11 cellular contexts compared by ENCODE assay signal in the genomic region with DNA sequence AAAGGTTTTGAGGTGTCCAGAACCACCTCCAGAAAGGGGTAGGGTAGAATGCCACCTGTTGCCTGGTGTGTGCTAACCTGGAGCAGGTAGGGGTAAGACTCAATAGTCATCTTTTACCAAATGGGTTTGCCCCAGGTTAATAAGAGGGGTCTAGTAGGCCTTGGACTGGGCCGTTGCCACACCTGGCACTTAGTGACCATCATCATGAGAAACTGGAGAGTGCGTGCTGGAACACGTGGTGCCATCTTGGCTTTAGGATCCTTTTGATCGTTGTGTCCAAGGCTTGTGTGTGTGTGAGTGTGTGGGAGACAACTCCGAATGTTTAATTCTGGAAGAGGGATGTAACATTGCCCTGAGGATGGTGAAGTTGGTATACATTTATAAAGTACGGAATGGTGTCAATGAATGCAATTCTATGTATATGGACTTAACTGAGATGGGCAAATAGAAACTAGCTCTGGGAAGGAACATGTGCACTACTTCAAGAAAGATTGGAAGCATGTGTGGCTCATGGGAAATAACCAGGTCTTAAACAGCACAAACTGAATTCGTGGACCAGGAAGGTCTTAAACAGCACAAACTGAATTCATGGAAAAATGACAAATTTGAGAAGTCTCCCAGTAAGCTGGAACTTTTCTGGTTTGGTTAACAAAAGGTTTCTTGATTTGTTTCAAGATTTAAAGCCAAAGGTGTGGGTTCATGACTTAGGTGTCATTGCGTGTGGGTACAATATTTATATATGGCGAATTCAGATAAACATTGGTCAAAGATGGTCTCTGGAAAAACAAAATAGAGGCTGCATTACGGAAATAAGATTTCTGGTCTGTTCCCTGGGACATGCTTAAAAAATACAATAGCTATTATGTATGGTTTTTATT. TPM values are rescaled to one million over a fixed set of nuclear protein-coding genes. Genes with fewer than 3 reads are reported as not detected.
A peak's percentile ranks its signal among the peaks of the same experiment; 100 is the strongest.
DNase-seq lines count a peak whose midpoint lies in the region; ATAC-seq and TF ChIP-seq lines count a peak whose summit lies in the region.
"Had no signal": no experiment of that assay in that cellular context is flagged by ENCODE, and none has a peak within 500 bp of the region (broad histone marks: within the 10 kb centered on the region; RNA-seq: fewer than 3 reads in every experiment).

No MANE protein-coding gene starts in this region.

- H3K9me3 Mint-ChIP-seq in CD8-positive, alpha-beta T cell: no peaks in the 10 kb centered on the region
- H3K9me3 Mint-ChIP-seq in HFFc6: no peaks in the 10 kb centered on the region
- no peaks in the 10 kb centered on the region for H3K9me3 Mint-ChIP-seq in effector memory CD8-positive, alpha-beta T cell

- no peak for ATAC-seq in CD8-positive, alpha-beta T cell
- ATAC-seq in effector memory CD8-positive, alpha-beta T cell (replicated peaks): no peak
- no peak for ATAC-seq in omental fat pad (ENCODE audit: low FRiP score)
- ATAC-seq: heart left ventricle, left lung had no signal

- peaks cover 98% of the 10 kb centered on the region for H3K36me3 Mint-ChIP-seq in CD8-positive, alpha-beta T cell
- peaks cover 96% of the 10 kb centered on the region for H3K36me3 Mint-ChIP-seq in HFFc6 (ENCODE audit: low read depth)
- H3K36me3 Mint-ChIP-seq in effector memory CD8-positive, alpha-beta T cell (ENCODE audit: insufficient read depth): peaks cover 100% of the 10 kb centered on the region

- H3K9me3 ChIP-seq in CD8-positive, alpha-beta T cell (ENCODE audit: low read length): no peaks in the 10 kb centered on the region
- H3K9me3 ChIP-seq in left ventricle myocardium inferior (replicated peaks): no peaks in the 10 kb centered on the region
- H3K9me3 ChIP-seq: heart left ventricle, left lung, MG63, ovary had no signal

- no peaks in the 10 kb centered on the region for H3K27me3 ChIP-seq in CD8-positive, alpha-beta T cell (ENCODE audit: insufficient read depth, low read length)
- no peaks in the 10 kb centered on the region for H3K27me3 ChIP-seq in left ventricle myocardium inferior (ENCODE audit: low read depth)
- H3K27me3 ChIP-seq: heart left ventricle, left lung, MG63, ovary had no signal

- no peaks in the 10 kb centered on the region for H3K27me3 Mint-ChIP-seq in CD8-positive, alpha-beta T cell (ENCODE audit: low read depth)
- peaks cover 25% of the 10 kb centered on the region for H3K27me3 Mint-ChIP-seq in HFFc6 (ENCODE audit: insufficient read depth)
- no peaks in the 10 kb centered on the region for H3K27me3 Mint-ChIP-seq in effector memory CD8-positive, alpha-beta T cell

- no peak overlapping the region for H3K4me3 ChIP-seq in CD8-positive, alpha-beta T cell (ENCODE audit: low read depth, low read length)
- H3K4me3 ChIP-seq in left ventricle myocardium inferior: no peak overlapping the region
- H3K4me3 ChIP-seq: heart left ventricle, left lung, MG63, ovary had no signal

- peak overlapping the region; percentile 37 for H3K27ac Mint-ChIP-seq in CD8-positive, alpha-beta T cell
- peak overlapping the region; percentile 19 for H3K27ac Mint-ChIP-seq in HFFc6
- H3K27ac Mint-ChIP-seq in effector memory CD8-positive, alpha-beta T cell: peak overlapping the region; percentile 86 to 88

- peaks cover 93% of the 10 kb centered on the region for H3K36me3 ChIP-seq in CD8-positive, alpha-beta T cell (ENCODE audit: insufficient read depth, low read length)
- peaks cover 100% of the 10 kb centered on the region for H3K36me3 ChIP-seq in left ventricle myocardium inferior
- H3K36me3 ChIP-seq: ovary had no signal

- POLR2A ChIA-PET in CD8-positive, alpha-beta T cell (lab: Charles Lee): interaction anchor here (0.9 to 1.6 kb wide), 4 partner anchors 10 to 255 kb away, joined by 3 to 8 read pairs (median 4); a partner anchor contains a TSS

- CTCF ChIA-PET in CD8-positive, alpha-beta T cell (lab: Charles Lee): interaction anchor here (1.1 to 1.9 kb wide), 2 partner anchors 14 to 45 kb away, joined by 4 to 7 read pairs; no protein-coding TSS in a partner anchor

- peaks cover 87% of the 10 kb centered on the region for H3K4me1 Mint-ChIP-seq in CD8-positive, alpha-beta T cell (ENCODE audit: low read depth)
- peaks cover 63% of the 10 kb centered on the region for H3K4me1 Mint-ChIP-seq in HFFc6 (ENCODE audit: low read depth)
- peaks cover 75 to 95% of the 10 kb centered on the region in 2 donors for H3K4me1 Mint-ChIP-seq in effector memory CD8-positive, alpha-beta T cell (ENCODE audit: low read depth in 2 of 2)

- peak overlapping the region; percentile 2 for H3K4me3 Mint-ChIP-seq in CD8-positive, alpha-beta T cell
- H3K4me3 Mint-ChIP-seq in HFFc6: peak overlapping the region; percentile 1; the same call in 1 of the 2 replicates
- H3K4me3 Mint-ChIP-seq in effector memory CD8-positive, alpha-beta T cell: peak overlapping the region; percentile 65

- H3K27ac ChIP-seq in CD8-positive, alpha-beta T cell (ENCODE audit: low read depth, low read length): no peak overlapping the region
- H3K27ac ChIP-seq in left ventricle myocardium inferior (replicated peaks): no peak overlapping the region
- H3K27ac ChIP-seq: ovary had no signal

- peaks cover 75% of the 10 kb centered on the region for H3K4me1 ChIP-seq in CD8-positive, alpha-beta T cell (ENCODE audit: insufficient read depth, low read length)
- H3K4me1 ChIP-seq in left ventricle myocardium inferior: peaks cover 51% of the 10 kb centered on the region

- DNase-seq in CD8-positive, alpha-beta T cell: no peak
- no peak for DNase-seq in HFFc6
- no peak for DNase-seq in effector memory CD8-positive, alpha-beta T cell
- no peak for DNase-seq in left ventricle myocardium inferior
- DNase-seq in head of caudate nucleus: no peak
- DNase-seq in omental fat pad (ENCODE audit: low spot score): no peak
- DNase-seq: activated CD4-positive, alpha-beta T cell treated with anti-CD3 and anti-CD28 coated beads, Interleukin-2, amount 50 U/mL, for 4 hours; heart left ventricle; left lung; MG63; ovary had no signal

- intact Hi-C loops in CD8-positive, alpha-beta T cell (cut with DNase I, micrococcal nuclease): loop anchor here (10.0 kb wide), 3 partner anchors 148 to 518 kb away; no protein-coding TSS in a partner anchor
- intact Hi-C loops in left ventricle myocardium inferior (cut with micrococcal nuclease) (no loop called here), head of caudate nucleus (cut with DNase I) (loop anchor here (10.0 kb wide), 1 partner anchor 258 kb away; a partner anchor contains a TSS)

- TF ChIP-seq CTCF in CD8-positive, alpha-beta T cell (IDR thresholded peaks at IDR 0.05): no peak
- TF ChIP-seq CTCF in HFFc6 (IDR thresholded peaks at IDR 0.05) (no peak), left ventricle myocardium inferior (IDR thresholded peaks at IDR 0.05; ENCODE audit: borderline replicate concordance) (no peak), omental fat pad (IDR thresholded peaks at IDR 0.05) (no peak)

RNA-seq across cellular contexts. Expression of a gene that starts 7.2 kb away (rescaled TPM):
- total RNA-seq in CD8-positive, alpha-beta T cell: 100 to 1,000 TPM; 734 to 742 TPM
- total RNA-seq in HFFc6 (2021; fragmentation: NEBNext Ultra II Directional; extraction: Animal tissue kit (Norgen Biotek cat#: 25700)): 100 to 1,000 TPM; 275 to 504 (median 422) TPM
- total RNA-seq in left ventricle myocardium inferior (96.9 TPM), omental fat pad (100 to 1,000 TPM in 2 of 4 donors, 10 to 100 TPM in 2; 65.0 to 162 (median 116) TPM)

RNA-seq across cellular contexts. Expression of a gene that starts 15.4 kb away (rescaled TPM):
- 1 to 10 TPM; 6.4 to 6.6 TPM for total RNA-seq in CD8-positive, alpha-beta T cell
- total RNA-seq in HFFc6 (2021; fragmentation: NEBNext Ultra II Directional; extraction: Animal tissue kit (Norgen Biotek cat#: 25700)): 10 to 100 TPM; 13.0 to 23.1 (median 22.5) TPM
- total RNA-seq in left ventricle myocardium inferior: 5.3 TPM
- 10 to 100 TPM; 25.4 to 50.2 (median 37.8) TPM for total RNA-seq in omental fat pad

RNA-seq across cellular contexts. Expression of a gene that starts 26.8 kb away (rescaled TPM):
- total RNA-seq in CD8-positive, alpha-beta T cell: under 1 TPM; 0.05 to 0.22 TPM
- under 1 TPM in 1 of 6 experiments, not detected in 5; 0.05 TPM for total RNA-seq in HFFc6 (2021; fragmentation: NEBNext Ultra II Directional; extraction: Animal tissue kit (Norgen Biotek cat#: 25700))
- total RNA-seq in left ventricle myocardium inferior (0.91 TPM), omental fat pad (under 1 TPM in 1 of 4 donors, not detected in 3; 0.28 TPM)

RNA-seq across cellular contexts. Expression of a gene that starts 29.8 kb away (rescaled TPM):
- not detected for total RNA-seq in CD8-positive, alpha-beta T cell
- total RNA-seq in HFFc6 (2021; fragmentation: NEBNext Ultra II Directional; extraction: Animal tissue kit (Norgen Biotek cat#: 25700)): not detected
- total RNA-seq in left ventricle myocardium inferior (not detected), omental fat pad (not detected)
- total RNA-seq: heart left ventricle, left lung, ovary had no signal

RNA-seq across cellular contexts. Expression of a gene that starts 37.3 kb away (rescaled TPM):
- total RNA-seq in CD8-positive, alpha-beta T cell: under 1 TPM; 0.56 to 0.87 TPM
- total RNA-seq in HFFc6 (2021; fragmentation: NEBNext Ultra II Directional; extraction: Animal tissue kit (Norgen Biotek cat#: 25700)): under 1 TPM in 4 of 6 experiments, not detected in 2; 0.38 to 0.60 (median 0.47) TPM
- 1.4 TPM for total RNA-seq in left ventricle myocardium inferior
- 1 to 10 TPM; 4.1 to 8.8 (median 6.8) TPM for total RNA-seq in omental fat pad

Comparison
In these comparisons a context has a peak if more than half of its experiments do, and no peak if none do; other contexts are left out.
1. H3K27ac Mint-ChIP-seq: peak in every context shown above with its lines; median percentile 87 in effector memory CD8-positive, alpha-beta T cell; 37 in CD8-positive, alpha-beta T cell; 19 in HFFc6.
2. H3K4me3 Mint-ChIP-seq: peak in every context shown above with its lines; median percentile 65 in effector memory CD8-positive, alpha-beta T cell; 2 in CD8-positive, alpha-beta T cell; 1 in HFFc6.